Comparison of ENCODE assay signal across 10 cellular contexts in genomic region chr3:66803206-66803605, GRCh38.
DNase-seq lines count a peak whose midpoint lies in the region; TF ChIP-seq lines count a peak whose summit lies in the region.
"Had no signal": no experiment of that assay in that cellular context is flagged by ENCODE, and none has a peak within 500 bp of the region (broad histone marks: within the 10 kb centered on the region; RNA-seq: fewer than 3 reads in every experiment).

No MANE protein-coding gene starts in this region.

- no peaks in the 10 kb centered on the region for H3K27me3 ChIP-seq in subcutaneous abdominal adipose tissue (ENCODE audit: control insufficient read depth in 5 of 5, insufficient read depth in 4 of 5, low read length in 5 of 5)
- H3K27me3 ChIP-seq in vagina = no peaks in the 10 kb centered on the region

- no peak for TF ChIP-seq CTCF in vagina (IDR thresholded peaks at IDR 0.05)

- H3K4me1 ChIP-seq in subcutaneous abdominal adipose tissue (ENCODE audit: control insufficient read depth in 5 of 5, insufficient read depth in 5 of 5, low read length in 5 of 5) (peaks cover 5 to 20% (median 17%) of the 10 kb centered on the region in 5 donors), vagina (peaks cover 5% of the 10 kb centered on the region)

- no peaks in the 10 kb centered on the region for H3K9me3 ChIP-seq in subcutaneous abdominal adipose tissue (ENCODE audit: control insufficient read depth in 5 of 5, low read length in 5 of 5)
- no peaks in the 10 kb centered on the region for H3K9me3 ChIP-seq in vagina

- no peak overlapping the region for H3K9ac ChIP-seq in subcutaneous abdominal adipose tissue (ENCODE audit: low read length in 5 of 5)

- H3K36me3 ChIP-seq in subcutaneous abdominal adipose tissue (ENCODE audit: control insufficient read depth in 5 of 5, insufficient read depth in 5 of 5, low read length in 5 of 5) = no peaks in the 10 kb centered on the region
- no peaks in the 10 kb centered on the region for H3K36me3 ChIP-seq in vagina

- H3K4me3 ChIP-seq in subcutaneous abdominal adipose tissue (ENCODE audit: low read depth in 1 of 5, low read length in 5 of 5) (no peak overlapping the region), vagina (no peak overlapping the region)

- TF ChIP-seq POLR2A in vagina (IDR thresholded peaks at IDR 0.05) = no peak

- DNase-seq in SKM-1 treated with dmso at 0.1 percent for 144 hours (lab: John Stamatoyannopoulos, UW; ENCODE audit: unreplicated experiment) (peak; percentile 10), SKM-1 (lab: John Stamatoyannopoulos, UW; ENCODE audit: unreplicated experiment) (no peak), SHP77 treated with DMSO at 0.1 percent for 48 hours (lab: John Stamatoyannopoulos, UW) (peak; percentile 38), foreskin melanocyte (peak; percentile 40), DMS153 treated with DMSO at 0.1 percent for 48 hours (lab: John Stamatoyannopoulos, UW; ENCODE audit: unreplicated experiment) (no peak), vagina (ENCODE audit: extremely low spot score in 2 of 2) (no peak)
- no peak for DNase-seq in activated CD8-positive, alpha-beta memory T cell treated with anti-CD3 and anti-CD28 coated beads, Interleukin-2, amount 50 U/mL, for 4 hours
- DNase-seq: left cardiac atrium, NCI-H1436 treated with DMSO at 0.1 percent for 48 hours had no signal

- H3K27ac ChIP-seq in subcutaneous abdominal adipose tissue (ENCODE audit: low read depth, low read length) (peak overlapping the region; percentile 84), vagina (no peak overlapping the region)

- intact Hi-C loops in vagina (cut with DNase I) = no loop called here

Comparison
In these comparisons a context has a peak if more than half of its experiments do, and no peak if none do; other contexts are left out.
1. DNase-seq: peak in SKM-1 treated with dmso at 0.1 percent for 144 hours (single experiment), SHP77 treated with DMSO at 0.1 percent for 48 hours (single experiment) and foreskin melanocyte (single experiment); none in SKM-1 (single experiment), DMS153 treated with DMSO at 0.1 percent for 48 hours (single experiment), activated CD8-positive, alpha-beta memory T cell treated with anti-CD3 and anti-CD28 coated beads, Interleukin-2, amount 50 U/mL, for 4 hours (single experiment) and vagina (0 of 2).